In the genomic region with DNA sequence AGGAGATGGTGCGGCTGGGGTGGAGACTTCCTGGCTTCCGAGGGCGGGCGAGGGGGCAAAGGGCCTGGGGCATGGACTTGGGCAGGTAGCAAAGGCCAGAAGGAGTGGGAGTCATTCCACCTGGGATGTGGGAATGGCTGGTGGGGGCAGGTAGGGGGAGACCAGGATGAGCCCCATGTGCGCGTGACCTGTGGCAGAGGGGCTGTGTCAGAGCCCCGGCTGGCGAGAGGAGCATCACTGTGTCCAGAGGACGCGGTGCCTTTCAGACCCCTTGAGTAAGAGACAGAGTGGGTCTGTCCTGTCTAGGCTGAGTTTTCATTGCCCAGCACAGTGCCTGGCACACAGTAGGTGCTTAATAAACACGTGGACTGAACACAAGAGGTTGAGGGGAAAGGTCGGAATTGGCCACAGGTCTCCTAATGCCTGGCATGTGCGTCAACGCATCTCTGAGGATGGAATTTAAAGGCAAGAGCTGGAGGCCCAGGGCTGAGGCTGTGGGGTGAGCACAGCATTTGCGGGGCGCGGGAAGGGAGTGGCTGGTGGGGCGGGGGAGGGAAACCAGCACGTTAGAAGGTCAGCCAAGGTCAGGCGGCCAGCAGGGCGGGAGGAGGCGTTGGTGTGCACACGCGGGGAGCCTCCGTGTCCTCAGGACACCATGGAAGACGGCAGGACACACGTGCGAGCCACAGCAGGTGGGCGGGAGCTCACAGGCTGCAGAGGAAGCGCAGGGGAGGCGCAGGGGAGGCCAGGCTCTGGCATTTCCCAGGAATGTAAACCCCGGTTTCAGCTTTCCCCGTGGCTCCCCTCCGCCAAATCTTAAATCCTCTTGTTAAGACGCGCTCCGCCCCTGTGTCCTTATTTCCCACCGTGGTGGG, we compare ENCODE assay signal across 14 cellular contexts. TPM values are rescaled to one million over a fixed set of nuclear protein-coding genes. Genes with fewer than 3 reads are reported as not detected.
A peak's percentile ranks its signal among the peaks of the same experiment; 100 is the strongest.
DNase-seq lines count a peak whose midpoint lies in the region; ATAC-seq and TF ChIP-seq lines count a peak whose summit lies in the region.
"Had no signal": no experiment of that assay in that cellular context is flagged by ENCODE, and none has a peak within 500 bp of the region (broad histone marks: within the 10 kb centered on the region; RNA-seq: fewer than 3 reads in every experiment).

No MANE protein-coding gene starts in this region.

- CTCF ChIA-PET in RWPE1 (lab: Yijun Ruan, JAX): interaction anchor here (1.2 kb wide), 1 partner anchor 220 kb away, joined by 5 read pairs; no protein-coding TSS in a partner anchor

- intact Hi-C loops in prostate gland (cut with DNase I): no loop called here

- H3K27me3 ChIP-seq in H7 (ENCODE audit: control insufficient read depth, insufficient read depth, low read length) (no peaks in the 10 kb centered on the region), iPS-20b (ENCODE audit: insufficient read depth, low read length) (no peaks in the 10 kb centered on the region), prostate gland (replicated peaks; ENCODE audit: insufficient read depth) (no peaks in the 10 kb centered on the region)
- H3K27me3 ChIP-seq: right lobe of liver had no signal

- H3K36me3 ChIP-seq in H7 (replicated peaks; ENCODE audit: control insufficient read depth, insufficient read depth, low read length): no peaks in the 10 kb centered on the region
- H3K36me3 ChIP-seq in iPS-20b (ENCODE audit: insufficient read depth, low read depth, low read length): no peaks in the 10 kb centered on the region
- H3K36me3 ChIP-seq in prostate gland: no peaks in the 10 kb centered on the region
- H3K36me3 ChIP-seq: right lobe of liver had no signal

- H3K4me3 ChIP-seq in H7 (ENCODE audit: insufficient read depth, low read depth, low read length) (no peak overlapping the region), iPS-20b (ENCODE audit: low read length) (peak overlapping the region; percentile 53), prostate gland (no peak overlapping the region)
- H3K4me3 ChIP-seq: right lobe of liver, SK-N-MC had no signal

- TF ChIP-seq CTCF in RWPE1 (conservative IDR thresholded peaks at IDR 0.05; ENCODE audit: low read depth): no peak
- TF ChIP-seq CTCF in prostate gland (IDR thresholded peaks at IDR 0.05): no peak

- 68% methylated on average over 38 of the region's 38 CpGs for WGBS in prostate gland

- no peak for TF ChIP-seq POLR2A in prostate gland (IDR thresholded peaks at IDR 0.05)

- H3K9me3 ChIP-seq in iPS-20b (ENCODE audit: insufficient read depth, low read depth, low read length) (no peaks in the 10 kb centered on the region), prostate gland (no peaks in the 10 kb centered on the region)
- H3K9me3 ChIP-seq: right lobe of liver had no signal

- DNase-seq in H7 (peak; percentile 91), RWPE1 (ENCODE audit: low spot score) (no peak), prostate gland (ENCODE audit: low spot score) (no peak), GOT3 (lab: John Stamatoyannopoulos, UW) (no peak)
- no peak for DNase-seq in activated CD8-positive, alpha-beta memory T cell treated with anti-CD3 and anti-CD28 coated beads, Interleukin-2, amount 50 U/mL, for 4 hours
- no peak for DNase-seq in activated CD4-positive, alpha-beta T cell treated with anti-CD3 and anti-CD28 coated beads, Interleukin-2, amount 50 U/mL, for 4 hours
- DNase-seq: activated CD4-positive, CD25-positive, alpha-beta regulatory T cell; C1 segment of cervical spinal cord; NCI-H1105 treated with DMSO at 0.1 percent for 48 hours; NCI-H526; right lobe of liver had no signal

- H3K9ac ChIP-seq in iPS-20b (ENCODE audit: low read depth, low read length): peak overlapping the region; percentile 59; the same call in 1 of the 2 replicates

- no peak for ATAC-seq in HG02970 (IDR thresholded peaks at IDR 0.05; ENCODE audit: low FRiP score, unreplicated experiment)

- H3K27ac ChIP-seq in RWPE1: peak overlapping the region; percentile 29
- H3K27ac ChIP-seq in iPS-20b (ENCODE audit: low read length): peak overlapping the region; percentile 87
- H3K27ac ChIP-seq in prostate gland: peak overlapping the region; percentile 70 to 72
- H3K27ac ChIP-seq: right lobe of liver, SK-N-MC had no signal

- H3K4me1 ChIP-seq in iPS-20b (ENCODE audit: insufficient read depth, low read length) (peaks cover 31% of the 10 kb centered on the region), prostate gland (replicated peaks) (no peaks in the 10 kb centered on the region)

- POLR2A ChIA-PET in RWPE1 (lab: Yijun Ruan, JAX; ENCODE audit: low non-redundant PET): no interaction called here

RNA-seq across cellular contexts. Expression of gene CUX1, which starts 51.8 kb away (rescaled TPM):
- 25.3 and 28.2 TPM in 2 replicates for total RNA-seq in H7 (2014; rRNA removed; shearing (Covaris generic))
- total RNA-seq in prostate gland: 10 to 100 TPM; 96.3 to 99.2 TPM

Comparison
In these comparisons a context has a peak if more than half of its experiments do, and no peak if none do; other contexts are left out.
1. H3K27ac ChIP-seq: peak in every context shown above with its lines; median percentile 87 in iPS-20b; 71 in prostate gland; 29 in RWPE1.